ENCODE assay signal across 1 cellular context in genomic region chr6:116278853-116279231, GRCh38.
TF ChIP-seq lines count a peak whose summit lies in the region.

No MANE protein-coding gene starts in this region.

TF ChIP-seq in K562, 482 proteins besides CTCF, POLR2A, EP300 and RAD21 (continued from another document):
- TF ChIP-seq ZNF318 (IDR thresholded peaks at IDR 0.05; ENCODE audit: borderline replicate concordance in 1 of 2, low read depth in 1 of 2) (0 out of 4 replicates have a peak, but pooled peaks of 1 of the 2 experiments have one; percentile 55), TFAP4 (CRISPR knock-in tag; IDR thresholded peaks at IDR 0.05; ENCODE audit: borderline replicate concordance) (peak; percentile 70; the same call in 1 of the 2 replicates), ZNF778 (CRISPR knock-in tag; IDR thresholded peaks at IDR 0.05) (no peak), YY1 (IDR thresholded peaks at IDR 0.05; ENCODE audit: borderline replicate concordance in 1 of 3, control insufficient read depth in 1 of 3, extremely low read depth in 1 of 3, insufficient read depth in 3 of 3, insufficient read length in 1 of 3, insufficient replicate concordance in 2 of 3, low read depth in 1 of 3, low read length in 2 of 3) (peak in 1 of 3 experiments; percentile 15), CHD1 (IDR thresholded peaks at IDR 0.05; ENCODE audit: low read length) (peak; percentile 58), NRF1 (conservative IDR thresholded peaks at IDR 0.05 in 1 of 2, IDR thresholded peaks at IDR 0.05 in 1 of 2) (peak in 1 of 2 experiments; percentile 17; a peak in 1 of 4 replicates), TEAD1 (CRISPR knock-in tag; IDR thresholded peaks at IDR 0.05) (no peak)
TF ChIP-seq in K562: peak in this region for 8.
